Comparison of ENCODE assay signal across 15 cellular contexts in genomic region chr12:65524666-65525065, GRCh38.
DNase-seq lines count a peak whose midpoint lies in the region; ATAC-seq and TF ChIP-seq lines count a peak whose summit lies in the region.
"Had no signal": no experiment of that assay in that cellular context is flagged by ENCODE, and none has a peak within 500 bp of the region (broad histone marks: within the 10 kb centered on the region; RNA-seq: fewer than 3 reads in every experiment).

No MANE protein-coding gene starts in this region.

- no peaks in the 10 kb centered on the region for H3K9me2 ChIP-seq in SK-N-SH

- peak overlapping the region; percentile 91; a peak in 3 of 4 replicates for H3K27ac ChIP-seq in SK-N-SH (ENCODE audit: low read depth in 2 of 2, low read length in 1 of 2)
- peak overlapping the region; percentile 62 for H3K27ac ChIP-seq in fibroblast of lung (ENCODE audit: insufficient read depth, low read length)
- no peak overlapping the region for H3K27ac ChIP-seq in CD4-positive, alpha-beta T cell (ENCODE audit: low read depth, low read length)
- H3K27ac ChIP-seq: left ventricle myocardium inferior had no signal

- H3K4me2 ChIP-seq in SK-N-SH: peak overlapping the region; percentile 46; the same call in 1 of the 2 replicates
- H3K4me2 ChIP-seq in fibroblast of lung (ENCODE audit: extremely low read depth, insufficient read depth, low read length): no peak overlapping the region
- peak overlapping the region; percentile 3 for H3K4me2 ChIP-seq in skeletal muscle satellite cell (ENCODE audit: low read length)

- H3K27me3 Mint-ChIP-seq in CD4-positive, alpha-beta T cell: no peaks in the 10 kb centered on the region

- H3K9me3 Mint-ChIP-seq in CD4-positive, alpha-beta T cell: no peaks in the 10 kb centered on the region
- H3K9me3 Mint-ChIP-seq: activated naive CD4-positive, alpha-beta T cell treated with anti-CD3 and anti-CD28 coated beads, Interleukin-2, amount 50 U/mL, for 24 hours had no signal

- no peak overlapping the region for H3K4me3 Mint-ChIP-seq in CD4-positive, alpha-beta T cell
- H3K4me3 Mint-ChIP-seq: activated naive CD4-positive, alpha-beta T cell treated with anti-CD3 and anti-CD28 coated beads, Interleukin-2, amount 50 U/mL, for 24 hours; CD8-positive, alpha-beta memory T cell; naive thymus-derived CD8-positive, alpha-beta T cell had no signal

- DNase-seq in H4 (ENCODE audit: low spot score): peak; percentile 54
- no peak for DNase-seq in SK-N-SH
- peak; percentile 72 to 95 for DNase-seq in fibroblast of lung (ENCODE audit: low read depth in 2 of 2)
- no peak for DNase-seq in CD4-positive, alpha-beta T cell
- DNase-seq: CD8-positive, alpha-beta memory T cell; GDM1; left ventricle myocardium inferior; naive thymus-derived CD8-positive, alpha-beta T cell; NCI-H1105 treated with DMSO at 0.1 percent for 48 hours; NCI-H2227 treated with DMSO at 0.1 percent for 48 hours; SW 1271 had no signal

- H2AFZ ChIP-seq in SK-N-SH (ENCODE audit: low read depth) (no peak overlapping the region), fibroblast of lung (ENCODE audit: low read length) (no peak overlapping the region)

- H3K4me1 ChIP-seq in SK-N-SH (ENCODE audit: control insufficient read depth in 1 of 2, insufficient read depth in 2 of 2, low read depth in 1 of 2, low read length in 1 of 2): peaks cover 4 to 29% of the 10 kb centered on the region in 2 experiments
- H3K4me1 ChIP-seq in fibroblast of lung (ENCODE audit: control insufficient read depth, extremely low read depth, insufficient read depth, low read length): peaks cover 2% of the 10 kb centered on the region
- peaks cover 30% of the 10 kb centered on the region for H3K4me1 ChIP-seq in skeletal muscle satellite cell (ENCODE audit: control insufficient read depth, insufficient read depth, low read length)
- H3K4me1 ChIP-seq: left ventricle myocardium inferior had no signal

- peaks cover 46% of the 10 kb centered on the region for H3F3A ChIP-seq in SK-N-SH (replicated peaks; ENCODE audit: insufficient read depth)

- no peaks in the 10 kb centered on the region for H3K79me2 ChIP-seq in SK-N-SH (ENCODE audit: insufficient read depth)
- no peaks in the 10 kb centered on the region for H3K79me2 ChIP-seq in fibroblast of lung (ENCODE audit: control insufficient read depth, insufficient read depth, low read length)

- POLR2A ChIA-PET in SK-N-SH (lab: Yijun Ruan, JAX): no interaction called here
- POLR2A ChIA-PET in CD4-positive, alpha-beta T cell (lab: Charles Lee): no interaction called here

- H3K4me1 Mint-ChIP-seq in CD4-positive, alpha-beta T cell (ENCODE audit: low read depth): no peaks in the 10 kb centered on the region
- H3K4me1 Mint-ChIP-seq: activated naive CD4-positive, alpha-beta T cell treated with anti-CD3 and anti-CD28 coated beads, Interleukin-2, amount 50 U/mL, for 24 hours; CD8-positive, alpha-beta memory T cell; naive thymus-derived CD8-positive, alpha-beta T cell had no signal

- peak; percentile 59 to 98; a peak in 3 of 4 replicates for TF ChIP-seq EP300 in SK-N-SH (IDR thresholded peaks at IDR 0.05; ENCODE audit: borderline replicate concordance in 1 of 2, low read depth in 1 of 2, low read length in 1 of 2)

- no peak for TF ChIP-seq RAD21 in SK-N-SH (IDR thresholded peaks at IDR 0.05; ENCODE audit: low read length)

- TF ChIP-seq CTCF in SK-N-SH (IDR thresholded peaks at IDR 0.05): no peak
- no peak for TF ChIP-seq CTCF in fibroblast of lung (conservative IDR thresholded peaks at IDR 0.05 in 1 of 2, IDR thresholded peaks at IDR 0.05 in 1 of 2; ENCODE audit: low read depth in 1 of 2, low read length in 2 of 2)
- TF ChIP-seq CTCF in CD4-positive, alpha-beta T cell (IDR thresholded peaks at IDR 0.05): no peak

- no peaks in the 10 kb centered on the region for H3K36me3 Mint-ChIP-seq in CD4-positive, alpha-beta T cell (ENCODE audit: low read depth)
- H3K36me3 Mint-ChIP-seq: activated naive CD4-positive, alpha-beta T cell treated with anti-CD3 and anti-CD28 coated beads, Interleukin-2, amount 50 U/mL, for 24 hours; CD8-positive, alpha-beta memory T cell; naive thymus-derived CD8-positive, alpha-beta T cell had no signal

- H3K9ac ChIP-seq in SK-N-SH: peak overlapping the region; percentile 52; the same call in 1 of the 2 replicates
- H3K9ac ChIP-seq in fibroblast of lung (ENCODE audit: insufficient read depth, low read length): no peak overlapping the region
- H3K9ac ChIP-seq in skeletal muscle satellite cell (ENCODE audit: low read depth, low read length): no peak overlapping the region

- H4K20me1 ChIP-seq in SK-N-SH (ENCODE audit: insufficient read depth) (no peaks in the 10 kb centered on the region), fibroblast of lung (ENCODE audit: control insufficient read depth, extremely low read depth, insufficient read depth, low read length) (no peaks in the 10 kb centered on the region)

- ATAC-seq in HG02642 (IDR thresholded peaks at IDR 0.05; ENCODE audit: poor library complexity, unreplicated experiment) (no peak), GM19351 (IDR thresholded peaks at IDR 0.05; ENCODE audit: unreplicated experiment) (no peak)
- ATAC-seq in CD4-positive, alpha-beta T cell (ENCODE audit: poor library complexity): no peak
- ATAC-seq: naive thymus-derived CD8-positive, alpha-beta T cell had no signal

- CTCF ChIA-PET in SK-N-SH (lab: Yijun Ruan, JAX): interaction anchor here (0.7 kb wide), 1 partner anchor 39 kb away, joined by 3 read pairs; no protein-coding TSS in a partner anchor
- CTCF ChIA-PET in CD4-positive, alpha-beta T cell (lab: Charles Lee): no interaction called here

- no peak overlapping the region for H3K27ac Mint-ChIP-seq in CD4-positive, alpha-beta T cell
- H3K27ac Mint-ChIP-seq: activated naive CD4-positive, alpha-beta T cell treated with anti-CD3 and anti-CD28 coated beads, Interleukin-2, amount 50 U/mL, for 24 hours; CD8-positive, alpha-beta memory T cell; naive thymus-derived CD8-positive, alpha-beta T cell had no signal

- H3K9me3 ChIP-seq in SK-N-SH (no peaks in the 10 kb centered on the region), fibroblast of lung (ENCODE audit: control insufficient read depth, insufficient read depth, low read depth, low read length) (no peaks in the 10 kb centered on the region), skeletal muscle satellite cell (replicated peaks; ENCODE audit: low read length) (no peaks in the 10 kb centered on the region)
- H3K9me3 ChIP-seq in CD4-positive, alpha-beta T cell (ENCODE audit: control insufficient read depth, low read length): no peaks in the 10 kb centered on the region

- H3K27me3 ChIP-seq in SK-N-SH (ENCODE audit: insufficient read depth) (no peaks in the 10 kb centered on the region), fibroblast of lung (ENCODE audit: control insufficient read depth, insufficient read depth, low read length) (no peaks in the 10 kb centered on the region), skeletal muscle satellite cell (ENCODE audit: control insufficient read depth, insufficient read depth, low read length) (no peaks in the 10 kb centered on the region)
- no peaks in the 10 kb centered on the region for H3K27me3 ChIP-seq in CD4-positive, alpha-beta T cell (ENCODE audit: control insufficient read depth, insufficient read depth, low read length)

- intact Hi-C loops in CD4-positive, alpha-beta T cell (cut with DNase I, micrococcal nuclease): no loop called here

- H3K36me3 ChIP-seq in SK-N-SH (replicated peaks in 1 of 2; ENCODE audit: control insufficient read depth in 1 of 2, insufficient read depth in 2 of 2, low read length in 1 of 2) (peaks cover 0 to 13% of the 10 kb centered on the region in 2 experiments), fibroblast of lung (ENCODE audit: control insufficient read depth, insufficient read depth, low read length) (no peaks in the 10 kb centered on the region), skeletal muscle satellite cell (ENCODE audit: insufficient read depth, low read length) (no peaks in the 10 kb centered on the region)
- H3K36me3 ChIP-seq: left ventricle myocardium inferior had no signal

- H3K4me3 ChIP-seq in SK-N-SH (ENCODE audit: low read depth in 2 of 2, low read length in 1 of 2): no peak overlapping the region
- no peak overlapping the region for H3K4me3 ChIP-seq in fibroblast of lung (replicated peaks in 1 of 4; ENCODE audit: control extremely low read depth in 1 of 4, insufficient read depth in 1 of 4, low read depth in 3 of 4, low read length in 4 of 4)
- H3K4me3 ChIP-seq in skeletal muscle satellite cell (ENCODE audit: low read length): no peak overlapping the region
- H3K4me3 ChIP-seq: left ventricle myocardium inferior had no signal

- WGBS in SK-N-SH (ENCODE audit: low lambda C conversion rate): 9% methylated on average over 2 of the region's 2 CpGs

TF ChIP-seq in SK-N-SH, 30 proteins besides CTCF, POLR2A, EP300 and RAD21 (continues in another document):
- TF ChIP-seq JUND (IDR thresholded peaks at IDR 0.05): peak; percentile 92
- TF ChIP-seq MAX (IDR thresholded peaks at IDR 0.05; ENCODE audit: low read depth): peak; percentile 71; the same call in 1 of the 2 replicates
- peak; percentile 93 for TF ChIP-seq PBX3 (IDR thresholded peaks at IDR 0.05)
- peak; percentile 98 for TF ChIP-seq RXRA (IDR thresholded peaks at IDR 0.05; ENCODE audit: borderline replicate concordance, low read depth)
- peak; percentile 19; the same call in 1 of the 2 replicates for TF ChIP-seq GABPA (IDR thresholded peaks at IDR 0.05; ENCODE audit: low read depth)
- TF ChIP-seq MXI1 (IDR thresholded peaks at IDR 0.05; ENCODE audit: low read depth, low read length): no peak
- peak; percentile 48; the same call in 1 of the 2 replicates for TF ChIP-seq MEF2A (IDR thresholded peaks at IDR 0.05; ENCODE audit: borderline replicate concordance, low read depth)
- TF ChIP-seq SIN3A (IDR thresholded peaks at IDR 0.05; ENCODE audit: borderline replicate concordance, low read depth, low read length): no peak
- peak; percentile 90 for TF ChIP-seq NFIC (IDR thresholded peaks at IDR 0.05; ENCODE audit: borderline replicate concordance)
- no peak for TF ChIP-seq EZH2phosphoT487 (IDR thresholded peaks at IDR 0.05; ENCODE audit: borderline replicate concordance, low read depth)
- TF ChIP-seq TCF12 (IDR thresholded peaks at IDR 0.05): peak; percentile 99
- TF ChIP-seq TAF1 (IDR thresholded peaks at IDR 0.05; ENCODE audit: borderline replicate concordance, low read depth, low read length): no peak

Comparison
In these comparisons a context has a peak if more than half of its experiments do, and no peak if none do; other contexts are left out.
1. DNase-seq: peak in H4 (single experiment) and fibroblast of lung (2 of 2); none in SK-N-SH (single experiment) and CD4-positive, alpha-beta T cell (0 of 10).